Comparison of ENCODE assay signal across 12 cellular contexts in genomic region chr19:3508771-3509535, GRCh38. TPM values are rescaled to one million over a fixed set of nuclear protein-coding genes. Genes with fewer than 3 reads are reported as not detected.
A peak's percentile ranks its signal among the peaks of the same experiment; 100 is the strongest.
DNase-seq lines count a peak whose midpoint lies in the region; ATAC-seq and TF ChIP-seq lines count a peak whose summit lies in the region.
"Had no signal": no experiment of that assay in that cellular context is flagged by ENCODE, and none has a peak within 500 bp of the region (broad histone marks: within the 10 kb centered on the region; RNA-seq: fewer than 3 reads in every experiment).

No MANE protein-coding gene starts in this region.

- H3K27me3 Mint-ChIP-seq in activated T-helper 2 cell treated with anti-CD3 and anti-CD28 coated beads, Interferon-gamma antibody, Interleukin-2, Interleukin-4, amounts not matched to agents 10 μg/mL and 5 μg/mL and 100 μg/mL, durations not matched to agents 14 hours and 24 hours and 36 hours (ENCODE audit: low read depth), result no peaks in the 10 kb centered on the region
- no peaks in the 10 kb centered on the region for H3K27me3 Mint-ChIP-seq in memory B cell

- no peaks in the 10 kb centered on the region for H3K9me3 Mint-ChIP-seq in activated T-helper 2 cell treated with anti-CD3 and anti-CD28 coated beads, Interferon-gamma antibody, Interleukin-2, Interleukin-4, amounts not matched to agents 10 μg/mL and 5 μg/mL and 100 μg/mL, durations not matched to agents 14 hours and 24 hours and 36 hours
- H3K9me3 Mint-ChIP-seq in memory B cell, result no peaks in the 10 kb centered on the region

- POLR2A ChIA-PET in A673 (lab: Charles Lee; ENCODE audit: low non-redundant PET), result no interaction called here

- H3F3A ChIP-seq in GM23248 (ENCODE audit: insufficient read depth), result peaks cover 6% of the 10 kb centered on the region; the same call in 1 of the 2 replicates

- TF ChIP-seq CTCF in A673 (conservative IDR thresholded peaks at IDR 0.05; ENCODE audit: low read depth, low read length), result no peak

- H4K20me1 ChIP-seq in GM23248 (ENCODE audit: insufficient read depth), result no peaks in the 10 kb centered on the region

- CTCF ChIA-PET in A673 (lab: Charles Lee), result no interaction called here

- peaks cover 77% of the 10 kb centered on the region for H3K79me2 ChIP-seq in GM23248 (ENCODE audit: insufficient read depth)

- H3K4me3 ChIP-seq in GM23248, result no peak overlapping the region
- H3K4me3 ChIP-seq in A673 (ENCODE audit: low read depth, low read length, poor library complexity, severe bottlenecking), result no peak overlapping the region
- H3K4me3 ChIP-seq: suprapubic skin had no signal

- DNase-seq in A172 (ENCODE audit: low spot score), result peak; percentile 42
- peak; percentile 18 for DNase-seq in GM23248
- no peak for DNase-seq in activated T-helper 2 cell treated with anti-CD3 and anti-CD28 coated beads, Interferon-gamma antibody, Interleukin-2, Interleukin-4, amounts not matched to agents 10 μg/mL and 5 μg/mL and 100 μg/mL, durations not matched to agents 14 hours and 24 hours and 36 hours (ENCODE audit: low spot score)
- DNase-seq in memory B cell (ENCODE audit: low spot score in 2 of 2), result no peak
- DNase-seq in DMS153 treated with DMSO at 0.1 percent for 48 hours (lab: John Stamatoyannopoulos, UW; ENCODE audit: unreplicated experiment), result no peak
- DNase-seq in stimulated activated naive CD4-positive, alpha-beta T cell treated with Interleukin-2 at 50 U/mL for 16 hours (lab: John Stamatoyannopoulos, UW), result no peak
- DNase-seq in AG08395 (ENCODE audit: low spot score), result no peak
- no peak for DNase-seq in A673 (ENCODE audit: low spot score)
- DNase-seq: mesendoderm; NCI-H2029; stimulated activated CD4-positive, alpha-beta T cell treated with anti-CD3 and anti-CD28 coated beads, Interleukin-12 subunit alpha, Interleukin-12 subunit beta, amount 100 ng/mL, for 4 hours had no signal

- in situ Hi-C loops in GM23248 (cut with MboI), result no loop called here

- no peaks in the 10 kb centered on the region for H3K9me2 ChIP-seq in GM23248 (ENCODE audit: insufficient read depth)

- H3K4me1 Mint-ChIP-seq in activated T-helper 2 cell treated with anti-CD3 and anti-CD28 coated beads, Interferon-gamma antibody, Interleukin-2, Interleukin-4, amounts not matched to agents 10 μg/mL and 5 μg/mL and 100 μg/mL, durations not matched to agents 14 hours and 24 hours and 36 hours (ENCODE audit: low read depth), result peaks cover 33% of the 10 kb centered on the region
- H3K4me1 Mint-ChIP-seq in memory B cell, result peaks cover 31% of the 10 kb centered on the region

- no peak overlapping the region for H3K4me2 ChIP-seq in GM23248 (ENCODE audit: unreplicated experiment)

- 89 to 93% methylated on average over 22 to 23 of the region's 23 CpGs for WGBS in GM23248 (ENCODE audit: low coverage in 1 of 2, low lambda C conversion rate in 2 of 2, missing lambda C conversion rate in 2 of 2), 2 experiments

- no peaks in the 10 kb centered on the region for H3K36me3 ChIP-seq in GM23248 (ENCODE audit: low read depth)
- peaks cover 25% of the 10 kb centered on the region for H3K36me3 ChIP-seq in A673 (ENCODE audit: insufficient read depth, low read length, poor library complexity, severe bottlenecking)

- H3K9me3 ChIP-seq in GM23248 (ENCODE audit: low read depth) (no peaks in the 10 kb centered on the region), A673 (ENCODE audit: low read depth, low read length, poor library complexity, severe bottlenecking) (no peaks in the 10 kb centered on the region)
- H3K9me3 ChIP-seq: suprapubic skin had no signal

- no TSS peak for BruUV-seq in A673 (replicated peaks; lab: Mats Ljungman, UMichigan)

- H2AFZ ChIP-seq in GM23248, result no peak overlapping the region

- H3K27ac Mint-ChIP-seq in activated T-helper 2 cell treated with anti-CD3 and anti-CD28 coated beads, Interferon-gamma antibody, Interleukin-2, Interleukin-4, amounts not matched to agents 10 μg/mL and 5 μg/mL and 100 μg/mL, durations not matched to agents 14 hours and 24 hours and 36 hours, result peak overlapping the region; percentile 75
- H3K27ac Mint-ChIP-seq in memory B cell, result peak overlapping the region; percentile 6

- no peak overlapping the region for H3K9ac ChIP-seq in GM23248

- H3K27me3 ChIP-seq in GM23248 (replicated peaks; ENCODE audit: insufficient read depth) (no peaks in the 10 kb centered on the region), A673 (replicated peaks; ENCODE audit: insufficient read depth, low read depth, low read length, poor library complexity) (no peaks in the 10 kb centered on the region)
- H3K27me3 ChIP-seq: suprapubic skin had no signal

- peaks cover 35% of the 10 kb centered on the region for H3K36me3 Mint-ChIP-seq in activated T-helper 2 cell treated with anti-CD3 and anti-CD28 coated beads, Interferon-gamma antibody, Interleukin-2, Interleukin-4, amounts not matched to agents 10 μg/mL and 5 μg/mL and 100 μg/mL, durations not matched to agents 14 hours and 24 hours and 36 hours (ENCODE audit: low read depth)
- H3K36me3 Mint-ChIP-seq in memory B cell, result peaks cover 7% of the 10 kb centered on the region

- intact Hi-C loops in activated T-helper 2 cell treated with anti-CD3 and anti-CD28 coated beads, Interferon-gamma antibody, Interleukin-2, Interleukin-4, amounts not matched to agents 10 μg/mL and 5 μg/mL and 100 μg/mL, durations not matched to agents 14 hours and 24 hours and 36 hours (cut with micrococcal nuclease), result no loop called here
- intact Hi-C loops in A673 (cut with micrococcal nuclease; ENCODE audit: unreplicated experiment), result no loop called here

- ATAC-seq in memory B cell (ENCODE audit: low read depth), result no peak

- H3K4me3 Mint-ChIP-seq in activated T-helper 2 cell treated with anti-CD3 and anti-CD28 coated beads, Interferon-gamma antibody, Interleukin-2, Interleukin-4, amounts not matched to agents 10 μg/mL and 5 μg/mL and 100 μg/mL, durations not matched to agents 14 hours and 24 hours and 36 hours (ENCODE audit: low read depth), result peak overlapping the region; percentile 58
- H3K4me3 Mint-ChIP-seq in memory B cell, result peak overlapping the region; percentile 28

- H3K27ac ChIP-seq in GM23248, result peak overlapping the region; percentile 64
- no peak overlapping the region for H3K27ac ChIP-seq in A673 (ENCODE audit: low read depth, low read length, poor library complexity, severe bottlenecking)
- H3K27ac ChIP-seq: suprapubic skin had no signal

- peaks cover 8% of the 10 kb centered on the region; the same call in 1 of the 2 replicates for H3K4me1 ChIP-seq in GM23248 (ENCODE audit: insufficient read depth)
- H3K4me1 ChIP-seq in A673 (ENCODE audit: insufficient read depth, low read length, poor library complexity, severe bottlenecking), result peaks cover 23% of the 10 kb centered on the region

RNA-seq across cellular contexts. Expression of gene FZR1, which starts 2.8 kb away (rescaled TPM):
- 44.4 and 46.2 TPM in 2 replicates for total RNA-seq in A172 (2014; rRNA removed; shearing (Covaris generic))
- 36.5 and 61.3 TPM in 2 replicates for total RNA-seq in GM23248 (2014; rRNA removed; shearing (Covaris generic))
- 32.3 and 38.4 TPM in 2 replicates for polyA plus RNA-seq in GM23248 (2016; fragmentation: Nextera tagmentation; extraction: Ambion mirVana)
- total RNA-seq in activated T-helper 2 cell treated with anti-CD3 and anti-CD28 coated beads, Interferon-gamma antibody, Interleukin-2, Interleukin-4, amounts not matched to agents 10 μg/mL and 5 μg/mL and 100 μg/mL, durations not matched to agents 14 hours and 24 hours and 36 hours, result 44.3 and 49.2 TPM in 2 replicates
- 87.4 and 87.5 TPM in 2 replicates for total RNA-seq in A673 (2021)

RNA-seq across cellular contexts. Expression of gene DOHH, which starts 8.5 kb away (rescaled TPM):
- total RNA-seq in A172 (2014; rRNA removed; shearing (Covaris generic)), result 18.0 and 27.3 TPM in 2 replicates
- 17.5 and 20.4 TPM in 2 replicates for total RNA-seq in GM23248 (2014; rRNA removed; shearing (Covaris generic))
- 15.0 and 16.9 TPM in 2 replicates for polyA plus RNA-seq in GM23248 (2016; fragmentation: Nextera tagmentation; extraction: Ambion mirVana)
- total RNA-seq in activated T-helper 2 cell treated with anti-CD3 and anti-CD28 coated beads, Interferon-gamma antibody, Interleukin-2, Interleukin-4, amounts not matched to agents 10 μg/mL and 5 μg/mL and 100 μg/mL, durations not matched to agents 14 hours and 24 hours and 36 hours, result 19.7 and 20.6 TPM in 2 replicates
- total RNA-seq in A673 (2021), result 19.0 and 22.3 TPM in 2 replicates

RNA-seq across cellular contexts. Expression of gene SMIM44, which starts 25.7 kb away (rescaled TPM):
- total RNA-seq in A172 (2014; rRNA removed; shearing (Covaris generic)), result not detected in 2 replicates
- total RNA-seq in GM23248 (2014; rRNA removed; shearing (Covaris generic)), result not detected in 2 replicates
- not detected in 2 replicates for polyA plus RNA-seq in GM23248 (2016; fragmentation: Nextera tagmentation; extraction: Ambion mirVana)
- total RNA-seq in activated T-helper 2 cell treated with anti-CD3 and anti-CD28 coated beads, Interferon-gamma antibody, Interleukin-2, Interleukin-4, amounts not matched to agents 10 μg/mL and 5 μg/mL and 100 μg/mL, durations not matched to agents 14 hours and 24 hours and 36 hours, result not detected in 2 replicates
- not detected in 2 replicates for total RNA-seq in A673 (2021)
- total RNA-seq: suprapubic skin had no signal

RNA-seq across cellular contexts. Expression of gene SMIM24, which starts 28.6 kb away (rescaled TPM):
- total RNA-seq in A172 (2014; rRNA removed; shearing (Covaris generic)), result not detected in 2 replicates
- not detected in 2 replicates for total RNA-seq in GM23248 (2014; rRNA removed; shearing (Covaris generic))
- polyA plus RNA-seq in GM23248 (2016; fragmentation: Nextera tagmentation; extraction: Ambion mirVana), result not detected in 2 replicates
- 0.51 and 0.84 TPM in 2 replicates for total RNA-seq in activated T-helper 2 cell treated with anti-CD3 and anti-CD28 coated beads, Interferon-gamma antibody, Interleukin-2, Interleukin-4, amounts not matched to agents 10 μg/mL and 5 μg/mL and 100 μg/mL, durations not matched to agents 14 hours and 24 hours and 36 hours
- total RNA-seq in A673 (2021), result not detected in 2 replicates

RNA-seq across cellular contexts. Expression of gene TEKTIP1, which starts 30.0 kb away (rescaled TPM):
- not detected in 2 replicates for total RNA-seq in A172 (2014; rRNA removed; shearing (Covaris generic))
- total RNA-seq in GM23248 (2014; rRNA removed; shearing (Covaris generic)), result not detected in 2 replicates
- 0.33 TPM in 1 of 2 replicates, not detected in the other for polyA plus RNA-seq in GM23248 (2016; fragmentation: Nextera tagmentation; extraction: Ambion mirVana)
- total RNA-seq in activated T-helper 2 cell treated with anti-CD3 and anti-CD28 coated beads, Interferon-gamma antibody, Interleukin-2, Interleukin-4, amounts not matched to agents 10 μg/mL and 5 μg/mL and 100 μg/mL, durations not matched to agents 14 hours and 24 hours and 36 hours, result 2.0 and 2.5 TPM in 2 replicates
- 4.2 and 7.7 TPM in 2 replicates for total RNA-seq in A673 (2021)

Comparison
In these comparisons a context has a peak if more than half of its experiments do, and no peak if none do; other contexts are left out.
1. DNase-seq: peak in A172 (single experiment) and GM23248 (single experiment); none in activated T-helper 2 cell treated with anti-CD3 and anti-CD28 coated beads, Interferon-gamma antibody, Interleukin-2, Interleukin-4, amounts not matched to agents 10 μg/mL and 5 μg/mL and 100 μg/mL, durations not matched to agents 14 hours and 24 hours and 36 hours (single experiment), memory B cell (0 of 2), DMS153 treated with DMSO at 0.1 percent for 48 hours (single experiment), stimulated activated naive CD4-positive, alpha-beta T cell treated with Interleukin-2 at 50 U/mL for 16 hours (single experiment), AG08395 (single experiment) and A673 (single experiment).